ENCODE assay signal across 8 cellular contexts in genomic region chr6:13427838-13428527, GRCh38. TPM values are rescaled to one million over a fixed set of nuclear protein-coding genes. Genes with fewer than 3 reads are reported as not detected.
DNase-seq lines count a peak whose midpoint lies in the region; ATAC-seq, FAIRE-seq and TF ChIP-seq lines count a peak whose summit lies in the region.

No MANE protein-coding gene starts in this region.

- H2AK5ac ChIP-seq in mesenchymal stem cell (ENCODE audit: low read length, severe bottlenecking) = no peak overlapping the region

- in situ Hi-C loops in KBM-7 (cut with MboI; ENCODE audit: low pct_unique_long_range_greater_than_20kb, low sequenced_read_pairs) = no loop called here

- no peaks in the 10 kb centered on the region for H3K36me3 ChIP-seq in mesenchymal stem cell (ENCODE audit: control insufficient read depth in 1 of 2, insufficient read depth in 2 of 2, low read depth in 1 of 2, low read length in 2 of 2)
- no peaks in the 10 kb centered on the region for H3K36me3 ChIP-seq in kidney (ENCODE audit: control insufficient read depth in 1 of 2, insufficient read depth in 2 of 2, low read length in 2 of 2)

- no peak overlapping the region for H2BK120ac ChIP-seq in mesenchymal stem cell (ENCODE audit: low read depth, low read length)

- H2BK5ac ChIP-seq in mesenchymal stem cell (ENCODE audit: low read depth, low read length, poor library complexity, severe bottlenecking) = no peak overlapping the region

- no peak overlapping the region for H2BK15ac ChIP-seq in mesenchymal stem cell (ENCODE audit: low read depth, poor library complexity, severe bottlenecking)

- peaks cover 71% of the 10 kb centered on the region for H3K4me1 Mint-ChIP-seq in activated T-cell treated with anti-CD3 and anti-CD28 coated beads, Interleukin-2, amount 50 U/mL, for 4 hours (ENCODE audit: low read depth)

- intact Hi-C loops in kidney (cut with DNase I) = no loop called here

- peaks cover 5% of the 10 kb centered on the region for H3K79me1 ChIP-seq in mesenchymal stem cell (replicated peaks; ENCODE audit: low read length, poor library complexity, severe bottlenecking)

- H3K36me3 Mint-ChIP-seq in activated T-cell treated with anti-CD3 and anti-CD28 coated beads, Interleukin-2, amount 50 U/mL, for 4 hours (ENCODE audit: insufficient read depth) = no peaks in the 10 kb centered on the region

- no peaks in the 10 kb centered on the region for H3K27me3 ChIP-seq in mesenchymal stem cell (ENCODE audit: control insufficient read depth in 1 of 2, insufficient read depth in 1 of 2, low read length in 2 of 2)

- peak overlapping the region; percentile 42 for H2AFZ ChIP-seq in mesenchymal stem cell (ENCODE audit: low read depth, low read length)

- ATAC-seq in GM21515 (IDR thresholded peaks at IDR 0.05; ENCODE audit: unreplicated experiment) = peak; percentile 74
- ATAC-seq in activated T-cell treated with anti-CD3 and anti-CD28 coated beads, Interleukin-2, amount 50 U/mL, for 4 hours = peak; percentile 79 to 82

- H3K9me3 Mint-ChIP-seq in activated T-cell treated with anti-CD3 and anti-CD28 coated beads, Interleukin-2, amount 50 U/mL, for 4 hours = no peaks in the 10 kb centered on the region

- peak overlapping the region; percentile 14 to 21 for H3K18ac ChIP-seq in mesenchymal stem cell (ENCODE audit: low read depth in 1 of 2, low read length in 2 of 2)

- H4K91ac ChIP-seq in mesenchymal stem cell (ENCODE audit: low read length) = peak overlapping the region; percentile 9

- H3K9ac ChIP-seq in mesenchymal stem cell (ENCODE audit: low read length) = no peak overlapping the region
- H3K9ac ChIP-seq in kidney (ENCODE audit: low read length in 2 of 2) = no peak overlapping the region

- no peak overlapping the region for H3K23ac ChIP-seq in mesenchymal stem cell (ENCODE audit: low read length in 2 of 2)

- no peak overlapping the region for H3K14ac ChIP-seq in mesenchymal stem cell (ENCODE audit: low read length in 2 of 2)

- DNase-seq in ELF-1 (ENCODE audit: low read depth, low spot score) (peak; percentile 47), KBM-7 (peak; percentile 87), mesenchymal stem cell (no peak), caudate nucleus (lab: John Stamatoyannopoulos, UW) (no peak), kidney (no peak)
- DNase-seq in activated T-cell treated with anti-CD3 and anti-CD28 coated beads, Interleukin-2, amount 50 U/mL, for 4 hours = peak; percentile 67
- DNase-seq in stimulated activated naive CD4-positive, alpha-beta T cell treated with Interleukin-2 at 50 U/mL for 16 hours (lab: John Stamatoyannopoulos, UW) = peak; percentile 79

- no peak overlapping the region for H3K4me2 ChIP-seq in mesenchymal stem cell (ENCODE audit: low read length, poor library complexity, severe bottlenecking)

- H3K27ac ChIP-seq in mesenchymal stem cell (ENCODE audit: low read length, poor library complexity, severe bottlenecking) = no peak overlapping the region
- no peak overlapping the region for H3K27ac ChIP-seq in caudate nucleus (ENCODE audit: low read depth, low read length)
- H3K27ac ChIP-seq in kidney (ENCODE audit: low read depth in 2 of 2, low read length in 2 of 2) = no peak overlapping the region

- no peaks in the 10 kb centered on the region for H3K27me3 Mint-ChIP-seq in activated T-cell treated with anti-CD3 and anti-CD28 coated beads, Interleukin-2, amount 50 U/mL, for 4 hours (ENCODE audit: low read depth)

- no peak overlapping the region for H2BK12ac ChIP-seq in mesenchymal stem cell (ENCODE audit: low read length in 2 of 2)

- H4K8ac ChIP-seq in mesenchymal stem cell (ENCODE audit: low read length) = peak overlapping the region; percentile 90

- WGBS in mesenchymal stem cell = 59% methylated on average over 24 of the region's 24 CpGs

- H3K9me3 ChIP-seq in mesenchymal stem cell (ENCODE audit: control insufficient read depth, low read length) (no peaks in the 10 kb centered on the region), kidney (ENCODE audit: control insufficient read depth in 1 of 2, low read length in 2 of 2) (no peaks in the 10 kb centered on the region)

- no peak for TF ChIP-seq CTCF in kidney (IDR thresholded peaks at IDR 0.05; ENCODE audit: borderline replicate concordance, extremely low read depth, insufficient read depth)

- H3K4me3 Mint-ChIP-seq in activated T-cell treated with anti-CD3 and anti-CD28 coated beads, Interleukin-2, amount 50 U/mL, for 4 hours = peak overlapping the region; percentile 33

- peak overlapping the region in 1 of 2 experiments; percentile 11 for H3K4ac ChIP-seq in mesenchymal stem cell (ENCODE audit: low read depth in 1 of 2, low read length in 2 of 2)

- H3K4me1 ChIP-seq in mesenchymal stem cell (ENCODE audit: control insufficient read depth, insufficient read depth, low read depth, low read length) (peaks cover 11% of the 10 kb centered on the region), kidney (ENCODE audit: control insufficient read depth in 1 of 2, insufficient read depth in 1 of 2, low read depth in 1 of 2, low read length in 2 of 2) (peaks cover 0 to 8% of the 10 kb centered on the region in 2 donors)

- FAIRE-seq in kidney (lab: Jason Lieb, UNC) = no peak

- H3K4me3 ChIP-seq in mesenchymal stem cell (ENCODE audit: insufficient read depth in 1 of 2, low read depth in 1 of 2, low read length in 2 of 2) = no peak overlapping the region
- no peak overlapping the region for H3K4me3 ChIP-seq in kidney (ENCODE audit: low read length in 2 of 2)

RNA-seq across cellular contexts. Expression of gene GFOD1, which starts 59.4 kb away (rescaled TPM):
- 10 to 100 TPM; 25.5 to 39.0 (median 38.1) TPM for total RNA-seq in activated T-cell treated with anti-CD3 and anti-CD28 coated beads, Interleukin-2, amount 50 U/mL, for 4 hours
- polyA plus RNA-seq in mesenchymal stem cell (2013, experiment 1 of 2) = 2.3 TPM
- polyA plus RNA-seq in mesenchymal stem cell (2013, experiment 2 of 2) = 2.2 TPM
- total RNA-seq in kidney = 14.6 TPM
- polyA plus RNA-seq in kidney (ENCODE audit: insufficient read depth, low read depth, low replicate concordance) = 2.1 TPM

Comparison
In these comparisons a context has a peak if more than half of its experiments do, and no peak if none do; other contexts are left out.
1. DNase-seq: peak in ELF-1 (single experiment), KBM-7 (single experiment), activated T-cell treated with anti-CD3 and anti-CD28 coated beads, Interleukin-2, amount 50 U/mL, for 4 hours (single experiment) and stimulated activated naive CD4-positive, alpha-beta T cell treated with Interleukin-2 at 50 U/mL for 16 hours (single experiment); none in mesenchymal stem cell (single experiment), caudate nucleus (0 of 61) and kidney (single experiment).